Comparison of ENCODE assay signal across 21 cellular contexts in genomic region chr21:36175771-36176565, GRCh38. TPM values are rescaled to one million over a fixed set of nuclear protein-coding genes. Genes with fewer than 3 reads are reported as not detected.
DNase-seq lines count a peak whose midpoint lies in the region; ATAC-seq, FAIRE-seq and TF ChIP-seq lines count a peak whose summit lies in the region.
"Had no signal": no experiment of that assay in that cellular context is flagged by ENCODE, and none has a peak within 500 bp of the region (broad histone marks: within the 10 kb centered on the region; RNA-seq: fewer than 3 reads in every experiment).

No MANE protein-coding gene starts in this region.

- no peaks in the 10 kb centered on the region for H3K9me3 Mint-ChIP-seq in naive B cell
- H3K9me3 Mint-ChIP-seq: stimulated activated naive CD8-positive, alpha-beta T cell treated with anti-CD3 and anti-CD28 coated beads, Interleukin-15, amount 100 ng/mL, for 72 hours had no signal

- no peak for FAIRE-seq in GM12891 (lab: Jason Lieb, UNC)
- FAIRE-seq: endometrium had no signal

- H3K9ac ChIP-seq in smooth muscle cell (ENCODE audit: low read depth): no peak overlapping the region
- H3K9ac ChIP-seq: BLaER1 had no signal

- H3K4me3 Mint-ChIP-seq in naive B cell: no peak overlapping the region
- H3K4me3 Mint-ChIP-seq: nephron; stimulated activated naive CD8-positive, alpha-beta T cell treated with anti-CD3 and anti-CD28 coated beads, Interleukin-15, amount 100 ng/mL, for 72 hours had no signal

- H3K4me1 Mint-ChIP-seq in naive B cell: peaks cover 21 to 38% (median 27%) of the 10 kb centered on the region in 3 donors
- H3K4me1 Mint-ChIP-seq: nephron had no signal

- no peaks in the 10 kb centered on the region for H3K27me3 ChIP-seq in smooth muscle cell (ENCODE audit: low read depth)
- H3K27me3 ChIP-seq: BLaER1, upper lobe of right lung had no signal

- no peak overlapping the region for H2AFZ ChIP-seq in smooth muscle cell (ENCODE audit: low read depth)

- no peaks in the 10 kb centered on the region for H3K9me3 ChIP-seq in smooth muscle cell (replicated peaks; ENCODE audit: low read depth)
- H3K9me3 ChIP-seq: upper lobe of right lung had no signal

- ATAC-seq in naive B cell (ENCODE audit: low read depth in 2 of 2) (no peak), GM21423 (IDR thresholded peaks at IDR 0.05; ENCODE audit: unreplicated experiment) (no peak)
- ATAC-seq: Right ventricle myocardium inferior; stimulated activated naive CD8-positive, alpha-beta T cell treated with anti-CD3 and anti-CD28 coated beads, Interleukin-15, amount 100 ng/mL, for 72 hours; upper lobe of right lung had no signal

- peak overlapping the region in 5 of 6 donors; percentile 27 to 88 (median 61) for H3K27ac Mint-ChIP-seq in naive B cell
- H3K27ac Mint-ChIP-seq: nephron had no signal

- peak; percentile 17 for DNase-seq in NCI-H1092 treated with DMSO at 0.1 percent for 48 hours (lab: John Stamatoyannopoulos, UW)
- no peak for DNase-seq in NCI-H1092 (lab: John Stamatoyannopoulos, UW)
- peak; percentile 76 for DNase-seq in DMS53 (lab: John Stamatoyannopoulos, UW)
- no peak for DNase-seq in naive B cell
- no peak for DNase-seq in GM12891 (ENCODE audit: insufficient read length, low spot score)
- DNase-seq in smooth muscle cell (lab: John Stamatoyannopoulos, UW; ENCODE audit: unreplicated experiment): no peak
- DNase-seq: 8988T; amygdala; DND-41; islet precursor cell; MM.1S; stimulated activated CD4-positive, alpha-beta T cell treated with anti-CD3 and anti-CD28 coated beads, Interleukin-15, amount 100 ng/mL, for 24 hours; stimulated activated naive CD8-positive, alpha-beta T cell treated with anti-CD3 and anti-CD28 coated beads, Interleukin-15, amount 100 ng/mL, for 72 hours; T-helper 1 cell; upper lobe of right lung had no signal

- H3K4me3 ChIP-seq in smooth muscle cell: no peak overlapping the region
- H3K4me3 ChIP-seq: BLaER1, upper lobe of right lung had no signal

- WGBS in smooth muscle cell (ENCODE audit: low lambda C conversion rate): 89% methylated on average over 7 of the region's 7 CpGs

- H3K27me3 Mint-ChIP-seq in naive B cell: no peaks in the 10 kb centered on the region
- H3K27me3 Mint-ChIP-seq: stimulated activated naive CD8-positive, alpha-beta T cell treated with anti-CD3 and anti-CD28 coated beads, Interleukin-15, amount 100 ng/mL, for 72 hours had no signal

- no peaks in the 10 kb centered on the region for H4K20me1 ChIP-seq in smooth muscle cell (ENCODE audit: low read depth)
- H4K20me1 ChIP-seq: BLaER1 had no signal

- no peak for TF ChIP-seq POLR2A in GM12891 (IDR thresholded peaks at IDR 0.05; ENCODE audit: low read depth, low read length)

- TF ChIP-seq CTCF in VCaP (conservative IDR thresholded peaks at IDR 0.05) (no peak), smooth muscle cell (IDR thresholded peaks at IDR 0.05; ENCODE audit: borderline replicate concordance, insufficient read depth, poor library complexity, severe bottlenecking) (no peak)

- H3F3A ChIP-seq in smooth muscle cell (ENCODE audit: low read depth): no peaks in the 10 kb centered on the region

- no peak overlapping the region for H3K4me2 ChIP-seq in smooth muscle cell
- H3K4me2 ChIP-seq: BLaER1 had no signal

- no peaks in the 10 kb centered on the region for H3K36me3 ChIP-seq in smooth muscle cell (ENCODE audit: low read depth)
- H3K36me3 ChIP-seq: upper lobe of right lung had no signal

- H3K36me3 Mint-ChIP-seq in naive B cell: peaks cover 7 to 8% of the 10 kb centered on the region in 2 donors

- peak overlapping the region; percentile 1 for H3K27ac ChIP-seq in VCaP
- H3K27ac ChIP-seq in smooth muscle cell (ENCODE audit: low read depth): no peak overlapping the region
- H3K27ac ChIP-seq: BLaER1, upper lobe of right lung had no signal

- H3K79me2 ChIP-seq in smooth muscle cell (ENCODE audit: low read depth): no peaks in the 10 kb centered on the region

- no peaks in the 10 kb centered on the region for H3K4me1 ChIP-seq in smooth muscle cell (ENCODE audit: low read depth)
- H3K4me1 ChIP-seq: upper lobe of right lung had no signal

TF ChIP-seq in GM12891, 5 proteins besides CTCF, POLR2A, EP300 and RAD21:
- TF ChIP-seq POU2F2 (IDR thresholded peaks at IDR 0.05; ENCODE audit: low read depth, low read length): no peak
- TF ChIP-seq POLR2AphosphoS5 (IDR thresholded peaks at IDR 0.05; ENCODE audit: low read depth, low read length): no peak
- TF ChIP-seq PAX5 (IDR thresholded peaks at IDR 0.05; ENCODE audit: insufficient read depth, low read length, severe bottlenecking): no peak
- no peak for TF ChIP-seq TAF1 (IDR thresholded peaks at IDR 0.05; ENCODE audit: low read depth, low read length)
- TF ChIP-seq SPI1 (IDR thresholded peaks at IDR 0.05; ENCODE audit: low read depth, low read length): no peak

RNA-seq across cellular contexts. Expression of gene DOP1B, which starts 19.3 kb away (rescaled TPM):
- polyA plus RNA-seq in naive B cell (ENCODE audit: low read depth in 6 of 6): 10 to 100 TPM; 13.8 to 43.2 (median 29.3) TPM
- polyA plus RNA-seq in GM12891 (2012; ENCODE audit: low read depth, missing spikeins): 1.5 TPM
- 11.0 and 14.5 TPM in 2 replicates for total RNA-seq in smooth muscle cell
- 3.2 and 8.8 TPM in 2 replicates for polyA plus RNA-seq in smooth muscle cell

RNA-seq across cellular contexts. Expression of gene CBR3, which starts 41.1 kb away (rescaled TPM):
- polyA plus RNA-seq in naive B cell (ENCODE audit: low read depth in 6 of 6) (10 to 100 TPM in 4 of 6 donors, 1 to 10 TPM in 2; 7.4 to 14.5 (median 10.6) TPM), smooth muscle cell (0.78 and 2.9 TPM in 2 replicates)
- polyA plus RNA-seq in GM12891 (2012; ENCODE audit: low read depth, missing spikeins): 0.77 TPM
- total RNA-seq in smooth muscle cell: 3.3 and 3.5 TPM in 2 replicates

Comparison
In these comparisons a context has a peak if more than half of its experiments do, and no peak if none do; other contexts are left out.
1. DNase-seq: peak in NCI-H1092 treated with DMSO at 0.1 percent for 48 hours (single experiment) and DMS53 (single experiment); none in NCI-H1092 (single experiment), naive B cell (single experiment), GM12891 (single experiment) and smooth muscle cell (single experiment).